ENCODE assay signal across 1 cellular context in the genomic region with DNA sequence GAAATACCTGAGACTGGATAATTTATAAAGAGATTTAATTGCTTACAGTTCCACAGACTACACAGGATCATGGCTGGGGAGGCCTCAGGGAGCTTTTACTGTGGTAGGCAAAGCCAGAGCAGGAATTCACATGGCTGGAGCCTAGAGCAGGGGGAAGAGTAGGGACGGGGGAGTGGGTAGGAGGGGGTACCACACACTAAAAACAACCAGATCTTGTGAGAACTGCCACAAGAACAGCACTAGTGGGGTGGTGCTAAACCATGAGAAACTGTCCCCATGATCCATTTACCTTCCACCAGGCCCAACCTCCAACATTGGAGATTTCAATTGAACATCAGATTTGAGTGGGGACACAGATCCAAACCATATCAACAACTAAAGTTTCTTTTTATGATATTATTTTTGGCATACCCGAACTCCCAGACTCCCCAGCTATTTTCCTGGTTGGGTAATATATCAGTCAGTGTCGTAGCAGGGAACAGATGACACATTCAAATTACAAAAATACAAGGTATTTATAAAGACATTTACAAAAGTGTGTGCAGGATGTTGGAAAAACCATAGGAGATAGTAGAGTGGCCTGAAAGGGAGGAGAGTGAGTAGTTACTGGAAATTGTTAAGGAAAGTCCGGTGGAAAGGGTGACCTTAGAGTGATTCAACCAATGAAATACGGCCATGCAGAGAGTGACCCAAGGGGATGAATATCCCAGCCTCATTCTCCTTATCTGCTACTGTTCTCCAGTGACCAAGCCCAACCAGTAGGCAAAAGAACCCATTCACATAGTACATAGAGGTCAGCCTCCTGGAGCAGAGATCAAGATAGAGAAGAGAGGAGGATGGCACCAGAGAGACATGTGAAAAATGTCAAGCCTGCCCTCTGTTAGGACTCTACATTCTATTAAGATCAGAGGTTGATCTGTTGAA.
TF ChIP-seq lines count a peak whose summit lies in the region.

No MANE protein-coding gene starts in this region.

TF ChIP-seq in GM23338, 12 proteins besides CTCF, POLR2A, EP300 and RAD21:
- TF ChIP-seq, protein P1, sequence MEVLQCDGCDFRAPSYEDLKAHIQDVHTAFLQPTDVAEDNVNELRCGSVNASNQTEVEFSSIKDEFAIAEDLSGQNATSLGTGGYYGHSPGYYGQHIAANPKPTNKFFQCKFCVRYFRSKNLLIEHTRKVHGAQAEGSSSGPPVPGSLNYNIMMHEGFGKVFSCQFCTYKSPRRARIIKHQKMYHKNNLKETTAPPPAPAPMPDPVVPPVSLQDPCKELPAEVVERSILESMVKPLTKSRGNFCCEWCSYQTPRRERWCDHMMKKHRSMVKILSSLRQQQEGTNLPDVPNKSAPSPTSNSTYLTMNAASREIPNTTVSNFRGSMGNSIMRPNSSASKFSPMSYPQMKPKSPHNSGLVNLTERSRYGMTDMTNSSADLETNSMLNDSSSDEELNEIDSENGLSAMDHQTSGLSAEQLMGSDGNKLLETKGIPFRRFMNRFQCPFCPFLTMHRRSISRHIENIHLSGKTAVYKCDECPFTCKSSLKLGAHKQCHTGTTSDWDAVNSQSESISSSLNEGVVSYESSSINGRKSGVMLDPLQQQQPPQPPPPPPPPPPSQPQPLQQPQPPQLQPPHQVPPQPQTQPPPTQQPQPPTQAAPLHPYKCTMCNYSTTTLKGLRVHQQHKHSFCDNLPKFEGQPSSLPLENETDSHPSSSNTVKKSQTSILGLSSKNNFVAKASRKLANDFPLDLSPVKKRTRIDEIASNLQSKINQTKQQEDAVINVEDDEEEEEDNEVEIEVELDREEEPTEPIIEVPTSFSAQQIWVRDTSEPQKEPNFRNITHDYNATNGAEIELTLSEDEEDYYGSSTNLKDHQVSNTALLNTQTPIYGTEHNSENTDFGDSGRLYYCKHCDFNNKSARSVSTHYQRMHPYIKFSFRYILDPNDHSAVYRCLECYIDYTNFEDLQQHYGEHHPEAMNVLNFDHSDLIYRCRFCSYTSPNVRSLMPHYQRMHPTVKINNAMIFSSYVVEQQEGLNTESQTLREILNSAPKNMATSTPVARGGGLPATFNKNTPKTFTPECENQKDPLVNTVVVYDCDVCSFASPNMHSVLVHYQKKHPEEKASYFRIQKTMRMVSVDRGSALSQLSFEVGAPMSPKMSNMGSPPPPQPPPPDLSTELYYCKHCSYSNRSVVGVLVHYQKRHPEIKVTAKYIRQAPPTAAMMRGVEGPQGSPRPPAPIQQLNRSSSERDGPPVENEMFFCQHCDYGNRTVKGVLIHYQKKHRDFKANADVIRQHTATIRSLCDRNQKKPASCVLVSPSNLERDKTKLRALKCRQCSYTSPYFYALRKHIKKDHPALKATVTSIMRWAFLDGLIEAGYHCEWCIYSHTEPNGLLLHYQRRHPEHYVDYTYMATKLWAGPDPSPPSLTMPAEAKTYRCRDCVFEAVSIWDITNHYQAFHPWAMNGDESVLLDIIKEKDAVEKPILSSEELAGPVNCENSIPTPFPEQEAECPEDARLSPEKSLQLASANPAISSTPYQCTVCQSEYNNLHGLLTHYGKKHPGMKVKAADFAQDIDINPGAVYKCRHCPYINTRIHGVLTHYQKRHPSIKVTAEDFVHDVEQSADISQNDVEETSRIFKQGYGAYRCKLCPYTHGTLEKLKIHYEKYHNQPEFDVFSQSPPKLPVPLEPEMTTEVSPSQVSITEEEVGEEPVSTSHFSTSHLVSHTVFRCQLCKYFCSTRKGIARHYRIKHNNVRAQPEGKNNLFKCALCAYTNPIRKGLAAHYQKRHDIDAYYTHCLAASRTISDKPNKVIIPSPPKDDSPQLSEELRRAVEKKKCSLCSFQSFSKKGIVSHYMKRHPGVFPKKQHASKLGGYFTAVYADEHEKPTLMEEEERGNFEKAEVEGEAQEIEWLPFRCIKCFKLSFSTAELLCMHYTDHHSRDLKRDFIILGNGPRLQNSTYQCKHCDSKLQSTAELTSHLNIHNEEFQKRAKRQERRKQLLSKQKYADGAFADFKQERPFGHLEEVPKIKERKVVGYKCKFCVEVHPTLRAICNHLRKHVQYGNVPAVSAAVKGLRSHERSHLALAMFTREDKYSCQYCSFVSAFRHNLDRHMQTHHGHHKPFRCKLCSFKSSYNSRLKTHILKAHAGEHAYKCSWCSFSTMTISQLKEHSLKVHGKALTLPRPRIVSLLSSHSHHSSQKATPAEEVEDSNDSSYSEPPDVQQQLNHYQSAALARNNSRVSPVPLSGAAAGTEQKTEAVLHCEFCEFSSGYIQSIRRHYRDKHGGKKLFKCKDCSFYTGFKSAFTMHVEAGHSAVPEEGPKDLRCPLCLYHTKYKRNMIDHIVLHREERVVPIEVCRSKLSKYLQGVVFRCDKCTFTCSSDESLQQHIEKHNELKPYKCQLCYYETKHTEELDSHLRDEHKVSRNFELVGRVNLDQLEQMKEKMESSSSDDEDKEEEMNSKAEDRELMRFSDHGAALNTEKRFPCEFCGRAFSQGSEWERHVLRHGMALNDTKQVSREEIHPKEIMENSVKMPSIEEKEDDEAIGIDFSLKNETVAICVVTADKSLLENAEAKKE (CRISPR knock-in tag; IDR thresholded peaks at IDR 0.05), result 0 out of 2 replicates have a peak, but pooled peaks have one; percentile 11
- peak; percentile 37; the same call in 1 of the 2 replicates for TF ChIP-seq POLR2AphosphoS5 (IDR thresholded peaks at IDR 0.05; ENCODE audit: low read depth)
- TF ChIP-seq STAT1 (IDR thresholded peaks at IDR 0.05; ENCODE audit: unreplicated experiment), result no peak
- no peak for TF ChIP-seq ZNF114 (CRISPR knock-in tag; IDR thresholded peaks at IDR 0.05)
- TF ChIP-seq, protein P2, sequence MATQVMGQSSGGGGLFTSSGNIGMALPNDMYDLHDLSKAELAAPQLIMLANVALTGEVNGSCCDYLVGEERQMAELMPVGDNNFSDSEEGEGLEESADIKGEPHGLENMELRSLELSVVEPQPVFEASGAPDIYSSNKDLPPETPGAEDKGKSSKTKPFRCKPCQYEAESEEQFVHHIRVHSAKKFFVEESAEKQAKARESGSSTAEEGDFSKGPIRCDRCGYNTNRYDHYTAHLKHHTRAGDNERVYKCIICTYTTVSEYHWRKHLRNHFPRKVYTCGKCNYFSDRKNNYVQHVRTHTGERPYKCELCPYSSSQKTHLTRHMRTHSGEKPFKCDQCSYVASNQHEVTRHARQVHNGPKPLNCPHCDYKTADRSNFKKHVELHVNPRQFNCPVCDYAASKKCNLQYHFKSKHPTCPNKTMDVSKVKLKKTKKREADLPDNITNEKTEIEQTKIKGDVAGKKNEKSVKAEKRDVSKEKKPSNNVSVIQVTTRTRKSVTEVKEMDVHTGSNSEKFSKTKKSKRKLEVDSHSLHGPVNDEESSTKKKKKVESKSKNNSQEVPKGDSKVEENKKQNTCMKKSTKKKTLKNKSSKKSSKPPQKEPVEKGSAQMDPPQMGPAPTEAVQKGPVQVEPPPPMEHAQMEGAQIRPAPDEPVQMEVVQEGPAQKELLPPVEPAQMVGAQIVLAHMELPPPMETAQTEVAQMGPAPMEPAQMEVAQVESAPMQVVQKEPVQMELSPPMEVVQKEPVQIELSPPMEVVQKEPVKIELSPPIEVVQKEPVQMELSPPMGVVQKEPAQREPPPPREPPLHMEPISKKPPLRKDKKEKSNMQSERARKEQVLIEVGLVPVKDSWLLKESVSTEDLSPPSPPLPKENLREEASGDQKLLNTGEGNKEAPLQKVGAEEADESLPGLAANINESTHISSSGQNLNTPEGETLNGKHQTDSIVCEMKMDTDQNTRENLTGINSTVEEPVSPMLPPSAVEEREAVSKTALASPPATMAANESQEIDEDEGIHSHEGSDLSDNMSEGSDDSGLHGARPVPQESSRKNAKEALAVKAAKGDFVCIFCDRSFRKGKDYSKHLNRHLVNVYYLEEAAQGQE (IDR thresholded peaks at IDR 0.05; ENCODE audit: unreplicated experiment), result no peak
TF ChIP-seq in GM23338: peak in this region for 2.
